Comparison of ENCODE assay signal across 30 cellular contexts in genomic region chr12:21353487-21353886, GRCh38. TPM values are rescaled to one million over a fixed set of nuclear protein-coding genes. Genes with fewer than 3 reads are reported as not detected.
"Had no signal": no experiment of that assay in that cellular context is flagged by ENCODE, and none has a peak within 500 bp of the region (broad histone marks: within the 10 kb centered on the region; RNA-seq: fewer than 3 reads in every experiment).

No MANE protein-coding gene starts in this region.

- ATAC-seq: activated T-helper 17 cell treated with anti-CD3 and anti-CD28 coated beads, Interleukin-2, amount 50 U/mL, for 72 hours; T-helper 17 cell had no signal

- H3K9me3 ChIP-seq: Peyer's patch had no signal

- H3K9ac ChIP-seq: KMS-11 had no signal

- H3K4me2 ChIP-seq: KMS-11 had no signal

- H3K4me3 ChIP-seq: cardiac muscle cell, Peyer's patch had no signal

- H3K4me1 ChIP-seq: Peyer's patch had no signal

- H3K27me3 ChIP-seq: brain microvascular endothelial cell, cardiac muscle cell, Peyer's patch had no signal

- DNase-seq: activated CD4-positive, alpha-beta memory T cell treated with anti-CD3 and anti-CD28 coated beads for 36 hours; activated CD4-positive, alpha-beta T cell treated with anti-CD3 and anti-CD28 coated beads, Interleukin-2, amount 10 ng/mL, durations not matched to agents 7 days and 5 days; activated CD4-positive, CD25-positive, alpha-beta regulatory T cell; activated CD8-positive, alpha-beta memory T cell treated with anti-CD3 and anti-CD28 coated beads for 24 hours; activated gamma-delta T cell; activated naive CD4-positive, alpha-beta T cell treated with anti-CD3 and anti-CD28 coated beads for 36 hours; activated T-cell treated with anti-CD3 and anti-CD28 coated beads for 4 hours; activated T-cell treated with anti-CD3 and anti-CD28 coated beads, Interleukin-2, amount 50 U/mL, for 48 hours; amygdala; brain microvascular endothelial cell; NCI-H1092; NCI-H1417; NCI-H1930; NCI-H2171; NCI-H2227 treated with DMSO at 0.1 percent for 48 hours; NCI-H446 treated with DMSO at 0.1 percent for 48 hours; NCI-H524 treated with DMSO at 0.1 percent for 48 hours; NCI-H774; NK-92 treated with Interleukin-12 subunit alpha and Interleukin-12 subunit beta, amount 100 ng/mL, for 24 hours; Peyer's patch; SHP77; T-helper 17 cell; T-helper 9 cell had no signal

- H3K36me3 ChIP-seq: brain microvascular endothelial cell, cardiac muscle cell, Peyer's patch had no signal

- H3K27ac ChIP-seq: brain microvascular endothelial cell, cardiac muscle cell, KMS-11, Peyer's patch had no signal

- FAIRE-seq: TTC549 had no signal

RNA-seq across cellular contexts. Expression of gene SLCO1A2, which starts 18.8 kb away (rescaled TPM):
- total RNA-seq: activated CD4-positive, alpha-beta memory T cell treated with anti-CD3 and anti-CD28 coated beads for 36 hours; activated CD4-positive, alpha-beta T cell treated with anti-CD3 and anti-CD28 coated beads, Interleukin-2, amount 10 ng/mL, durations not matched to agents 7 days and 5 days; activated naive CD4-positive, alpha-beta T cell treated with anti-CD3 and anti-CD28 coated beads for 36 hours; activated T-helper 17 cell treated with anti-CD3 and anti-CD28 coated beads, Interleukin-2, amount 50 U/mL, for 72 hours; MCF 10A; Peyer's patch; SK-MEL-5; T-helper 17 cell had no signal

RNA-seq across cellular contexts. Expression of gene IAPP, which starts 19.2 kb away (rescaled TPM):
- total RNA-seq: activated CD4-positive, alpha-beta memory T cell treated with anti-CD3 and anti-CD28 coated beads for 36 hours; activated CD4-positive, alpha-beta T cell treated with anti-CD3 and anti-CD28 coated beads, Interleukin-2, amount 10 ng/mL, durations not matched to agents 7 days and 5 days; activated naive CD4-positive, alpha-beta T cell treated with anti-CD3 and anti-CD28 coated beads for 36 hours; activated T-helper 17 cell treated with anti-CD3 and anti-CD28 coated beads, Interleukin-2, amount 50 U/mL, for 72 hours; chondrocyte; MCF 10A; Peyer's patch; SK-MEL-5; T-helper 17 cell had no signal
- polyA plus RNA-seq: cardiac muscle cell had no signal
